Comparison of ENCODE assay signal across 1 cellular context in the genomic region with DNA sequence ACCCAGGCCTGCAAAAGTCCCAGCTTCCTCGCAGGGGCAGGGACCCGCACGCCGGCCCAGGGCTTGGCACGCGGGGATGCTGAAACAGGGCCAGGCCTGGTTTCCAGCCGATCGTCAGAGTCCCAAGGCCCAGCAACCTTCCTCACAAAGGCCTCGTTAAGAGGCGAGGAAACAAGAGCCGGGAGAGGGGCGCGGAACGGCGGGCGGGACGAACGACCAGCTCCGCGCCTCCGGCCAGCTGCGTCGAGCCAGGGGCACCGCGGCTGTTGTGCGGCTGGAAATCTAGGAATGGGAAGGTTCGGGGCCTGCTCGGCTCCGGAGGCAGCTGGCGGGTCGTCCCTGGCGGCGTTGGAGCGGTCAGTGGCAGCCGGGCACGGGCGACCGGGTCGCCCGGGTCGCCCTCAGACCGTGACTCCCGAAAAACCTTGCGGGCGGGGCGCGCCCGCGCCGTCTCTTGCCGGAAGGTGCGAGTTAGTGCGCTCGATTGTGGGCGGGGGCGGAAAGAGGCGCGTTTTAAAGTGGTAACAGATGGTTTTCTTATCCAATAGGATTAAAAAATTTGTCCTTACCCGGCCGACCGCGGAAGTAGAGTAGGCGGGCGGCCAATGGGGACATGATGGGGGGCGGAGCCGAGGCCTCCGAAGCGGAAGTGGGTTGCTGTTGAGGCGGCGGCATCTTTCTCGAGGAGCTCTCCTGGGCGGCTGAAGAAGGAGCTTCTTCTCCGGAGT.
TF ChIP-seq lines count a peak whose summit lies in the region.

A gene with protein sequence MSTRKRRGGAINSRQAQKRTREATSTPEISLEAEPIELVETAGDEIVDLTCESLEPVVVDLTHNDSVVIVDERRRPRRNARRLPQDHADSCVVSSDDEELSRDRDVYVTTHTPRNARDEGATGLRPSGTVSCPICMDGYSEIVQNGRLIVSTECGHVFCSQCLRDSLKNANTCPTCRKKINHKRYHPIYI (plus strand): TSS at position 643 of the 728 bp plus-strand sequence. CDS start 21,388 bp downstream, outside the sequence.

TF ChIP-seq in HepG2, 621 proteins besides CTCF, POLR2A, EP300 and RAD21 (continued from another document and continues in another):
- TF ChIP-seq, protein P1, sequence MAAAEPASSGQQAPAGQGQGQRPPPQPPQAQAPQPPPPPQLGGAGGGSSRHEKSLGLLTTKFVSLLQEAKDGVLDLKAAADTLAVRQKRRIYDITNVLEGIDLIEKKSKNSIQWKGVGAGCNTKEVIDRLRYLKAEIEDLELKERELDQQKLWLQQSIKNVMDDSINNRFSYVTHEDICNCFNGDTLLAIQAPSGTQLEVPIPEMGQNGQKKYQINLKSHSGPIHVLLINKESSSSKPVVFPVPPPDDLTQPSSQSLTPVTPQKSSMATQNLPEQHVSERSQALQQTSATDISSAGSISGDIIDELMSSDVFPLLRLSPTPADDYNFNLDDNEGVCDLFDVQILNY (CRISPR knock-in tag; conservative IDR thresholded peaks at IDR 0.05) = peak; percentile 42; the same call in 1 of the 2 replicates
- peak; percentile 60 for TF ChIP-seq HIVEP1 (CRISPR knock-in tag; IDR thresholded peaks at IDR 0.05)
- no peak for TF ChIP-seq HHEX (CRISPR knock-in tag; IDR thresholded peaks at IDR 0.05)
- TF ChIP-seq ARID2 (CRISPR knock-in tag; IDR thresholded peaks at IDR 0.05; ENCODE audit: borderline replicate concordance) = peak; percentile 59; the same call in 1 of the 2 replicates
- TF ChIP-seq ZNF766 (CRISPR knock-in tag; IDR thresholded peaks at IDR 0.05; ENCODE audit: borderline replicate concordance) = peak; percentile 91; the same call in 1 of the 2 replicates
- TF ChIP-seq, protein P2, sequence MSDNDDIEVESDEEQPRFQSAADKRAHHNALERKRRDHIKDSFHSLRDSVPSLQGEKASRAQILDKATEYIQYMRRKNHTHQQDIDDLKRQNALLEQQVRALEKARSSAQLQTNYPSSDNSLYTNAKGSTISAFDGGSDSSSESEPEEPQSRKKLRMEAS (IDR thresholded peaks at IDR 0.05) = peak; percentile 90
- TF ChIP-seq, protein P3, sequence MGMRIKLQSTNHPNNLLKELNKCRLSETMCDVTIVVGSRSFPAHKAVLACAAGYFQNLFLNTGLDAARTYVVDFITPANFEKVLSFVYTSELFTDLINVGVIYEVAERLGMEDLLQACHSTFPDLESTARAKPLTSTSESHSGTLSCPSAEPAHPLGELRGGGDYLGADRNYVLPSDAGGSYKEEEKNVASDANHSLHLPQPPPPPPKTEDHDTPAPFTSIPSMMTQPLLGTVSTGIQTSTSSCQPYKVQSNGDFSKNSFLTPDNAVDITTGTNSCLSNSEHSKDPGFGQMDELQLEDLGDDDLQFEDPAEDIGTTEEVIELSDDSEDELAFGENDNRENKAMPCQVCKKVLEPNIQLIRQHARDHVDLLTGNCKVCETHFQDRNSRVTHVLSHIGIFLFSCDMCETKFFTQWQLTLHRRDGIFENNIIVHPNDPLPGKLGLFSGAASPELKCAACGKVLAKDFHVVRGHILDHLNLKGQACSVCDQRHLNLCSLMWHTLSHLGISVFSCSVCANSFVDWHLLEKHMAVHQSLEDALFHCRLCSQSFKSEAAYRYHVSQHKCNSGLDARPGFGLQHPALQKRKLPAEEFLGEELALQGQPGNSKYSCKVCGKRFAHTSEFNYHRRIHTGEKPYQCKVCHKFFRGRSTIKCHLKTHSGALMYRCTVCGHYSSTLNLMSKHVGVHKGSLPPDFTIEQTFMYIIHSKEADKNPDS (CRISPR knock-in tag; IDR thresholded peaks at IDR 0.05) = 0 out of 2 replicates have a peak, but pooled peaks have one; percentile 76
- peak; percentile 97 for TF ChIP-seq ZNF44 (CRISPR knock-in tag; IDR thresholded peaks at IDR 0.05)
- peak; percentile 80 for TF ChIP-seq SP4 (CRISPR knock-in tag; IDR thresholded peaks at IDR 0.05)
- TF ChIP-seq ZNF577 (CRISPR knock-in tag; IDR thresholded peaks at IDR 0.05; ENCODE audit: borderline replicate concordance, low read depth) = no peak
- no peak for TF ChIP-seq SRSF4 (IDR thresholded peaks at IDR 0.05; ENCODE audit: low read depth, low read length, poor library complexity, severe bottlenecking)
- peak; percentile 73 for TF ChIP-seq MYC (CRISPR knock-in tag; IDR thresholded peaks at IDR 0.05; ENCODE audit: borderline replicate concordance)
- no peak for TF ChIP-seq IKZF1 (IDR thresholded peaks at IDR 0.05)
- peak; percentile 64; the same call in 1 of the 2 replicates for TF ChIP-seq BORCS8-MEF2B (CRISPR knock-in tag; IDR thresholded peaks at IDR 0.05)
- TF ChIP-seq, protein P4, sequence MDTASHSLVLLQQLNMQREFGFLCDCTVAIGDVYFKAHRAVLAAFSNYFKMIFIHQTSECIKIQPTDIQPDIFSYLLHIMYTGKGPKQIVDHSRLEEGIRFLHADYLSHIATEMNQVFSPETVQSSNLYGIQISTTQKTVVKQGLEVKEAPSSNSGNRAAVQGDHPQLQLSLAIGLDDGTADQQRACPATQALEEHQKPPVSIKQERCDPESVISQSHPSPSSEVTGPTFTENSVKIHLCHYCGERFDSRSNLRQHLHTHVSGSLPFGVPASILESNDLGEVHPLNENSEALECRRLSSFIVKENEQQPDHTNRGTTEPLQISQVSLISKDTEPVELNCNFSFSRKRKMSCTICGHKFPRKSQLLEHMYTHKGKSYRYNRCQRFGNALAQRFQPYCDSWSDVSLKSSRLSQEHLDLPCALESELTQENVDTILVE (CRISPR knock-in tag; IDR thresholded peaks at IDR 0.05) = peak; percentile 70; the same call in 1 of the 2 replicates
- no peak for TF ChIP-seq ZNF841 (CRISPR knock-in tag; IDR thresholded peaks at IDR 0.05; ENCODE audit: borderline replicate concordance)
- TF ChIP-seq ONECUT2 (CRISPR knock-in tag; IDR thresholded peaks at IDR 0.05) = peak; percentile 59; the same call in 1 of the 2 replicates
- no peak for TF ChIP-seq DR1 (CRISPR knock-in tag; IDR thresholded peaks at IDR 0.05)
- TF ChIP-seq ZBTB7B (CRISPR knock-in tag; IDR thresholded peaks at IDR 0.05) = peak; percentile 46; the same call in 1 of the 2 replicates
- TF ChIP-seq, protein P5, sequence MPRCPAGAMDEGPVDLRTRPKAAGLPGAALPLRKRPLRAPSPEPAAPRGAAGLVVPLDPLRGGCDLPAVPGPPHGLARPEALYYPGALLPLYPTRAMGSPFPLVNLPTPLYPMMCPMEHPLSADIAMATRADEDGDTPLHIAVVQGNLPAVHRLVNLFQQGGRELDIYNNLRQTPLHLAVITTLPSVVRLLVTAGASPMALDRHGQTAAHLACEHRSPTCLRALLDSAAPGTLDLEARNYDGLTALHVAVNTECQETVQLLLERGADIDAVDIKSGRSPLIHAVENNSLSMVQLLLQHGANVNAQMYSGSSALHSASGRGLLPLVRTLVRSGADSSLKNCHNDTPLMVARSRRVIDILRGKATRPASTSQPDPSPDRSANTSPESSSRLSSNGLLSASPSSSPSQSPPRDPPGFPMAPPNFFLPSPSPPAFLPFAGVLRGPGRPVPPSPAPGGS (CRISPR knock-in tag; IDR thresholded peaks at IDR 0.05) = peak; percentile 84; the same call in 1 of the 2 replicates
- TF ChIP-seq, protein P6, sequence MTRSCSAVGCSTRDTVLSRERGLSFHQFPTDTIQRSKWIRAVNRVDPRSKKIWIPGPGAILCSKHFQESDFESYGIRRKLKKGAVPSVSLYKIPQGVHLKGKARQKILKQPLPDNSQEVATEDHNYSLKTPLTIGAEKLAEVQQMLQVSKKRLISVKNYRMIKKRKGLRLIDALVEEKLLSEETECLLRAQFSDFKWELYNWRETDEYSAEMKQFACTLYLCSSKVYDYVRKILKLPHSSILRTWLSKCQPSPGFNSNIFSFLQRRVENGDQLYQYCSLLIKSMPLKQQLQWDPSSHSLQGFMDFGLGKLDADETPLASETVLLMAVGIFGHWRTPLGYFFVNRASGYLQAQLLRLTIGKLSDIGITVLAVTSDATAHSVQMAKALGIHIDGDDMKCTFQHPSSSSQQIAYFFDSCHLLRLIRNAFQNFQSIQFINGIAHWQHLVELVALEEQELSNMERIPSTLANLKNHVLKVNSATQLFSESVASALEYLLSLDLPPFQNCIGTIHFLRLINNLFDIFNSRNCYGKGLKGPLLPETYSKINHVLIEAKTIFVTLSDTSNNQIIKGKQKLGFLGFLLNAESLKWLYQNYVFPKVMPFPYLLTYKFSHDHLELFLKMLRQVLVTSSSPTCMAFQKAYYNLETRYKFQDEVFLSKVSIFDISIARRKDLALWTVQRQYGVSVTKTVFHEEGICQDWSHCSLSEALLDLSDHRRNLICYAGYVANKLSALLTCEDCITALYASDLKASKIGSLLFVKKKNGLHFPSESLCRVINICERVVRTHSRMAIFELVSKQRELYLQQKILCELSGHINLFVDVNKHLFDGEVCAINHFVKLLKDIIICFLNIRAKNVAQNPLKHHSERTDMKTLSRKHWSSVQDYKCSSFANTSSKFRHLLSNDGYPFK (CRISPR knock-in tag; IDR thresholded peaks at IDR 0.05; ENCODE audit: borderline replicate concordance) = peak; percentile 33; the same call in 1 of the 2 replicates
- no peak for TF ChIP-seq MEIS1 (CRISPR knock-in tag; IDR thresholded peaks at IDR 0.05; ENCODE audit: borderline replicate concordance)
- TF ChIP-seq, protein P7, sequence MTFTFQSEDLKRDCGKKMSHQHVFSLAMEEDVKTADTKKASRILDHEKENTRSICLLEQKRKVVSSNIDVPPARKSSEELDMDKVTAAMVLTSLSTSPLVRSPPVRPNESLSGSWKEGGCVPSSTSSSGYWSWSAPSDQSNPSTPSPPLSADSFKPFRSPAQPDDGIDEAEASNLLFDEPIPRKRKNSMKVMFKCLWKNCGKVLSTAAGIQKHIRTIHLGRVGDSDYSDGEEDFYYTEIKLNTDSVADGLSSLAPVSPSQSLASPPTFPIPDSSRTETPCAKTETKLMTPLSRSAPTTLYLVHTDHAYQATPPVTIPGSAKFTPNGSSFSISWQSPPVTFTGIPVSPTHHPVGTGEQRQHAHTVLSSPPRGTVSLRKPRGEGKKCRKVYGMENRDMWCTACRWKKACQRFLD (CRISPR knock-in tag; IDR thresholded peaks at IDR 0.05; ENCODE audit: borderline replicate concordance) = peak; percentile 39; the same call in 1 of the 2 replicates
- TF ChIP-seq SIN3A (IDR thresholded peaks at IDR 0.05; ENCODE audit: borderline replicate concordance, low read depth, low read length) = peak; percentile 76; the same call in 1 of the 2 replicates
- peak; percentile 94; the same call in 1 of the 2 replicates for TF ChIP-seq ZNF678 (CRISPR knock-in tag; IDR thresholded peaks at IDR 0.05)
- peak; percentile 77 for TF ChIP-seq POLR2G (IDR thresholded peaks at IDR 0.05; ENCODE audit: low read depth, low read length)
- TF ChIP-seq ZNF605 (CRISPR knock-in tag; IDR thresholded peaks at IDR 0.05) = peak; percentile 17; the same call in 1 of the 2 replicates
- peak; percentile 68; the same call in 1 of the 2 replicates for TF ChIP-seq IRX3 (CRISPR knock-in tag; IDR thresholded peaks at IDR 0.05; ENCODE audit: borderline replicate concordance, low read depth)
- TF ChIP-seq ZNF724P (CRISPR knock-in tag; IDR thresholded peaks at IDR 0.05; ENCODE audit: borderline replicate concordance) = 0 out of 2 replicates have a peak, but pooled peaks have one; percentile 6
- TF ChIP-seq, protein P8, sequence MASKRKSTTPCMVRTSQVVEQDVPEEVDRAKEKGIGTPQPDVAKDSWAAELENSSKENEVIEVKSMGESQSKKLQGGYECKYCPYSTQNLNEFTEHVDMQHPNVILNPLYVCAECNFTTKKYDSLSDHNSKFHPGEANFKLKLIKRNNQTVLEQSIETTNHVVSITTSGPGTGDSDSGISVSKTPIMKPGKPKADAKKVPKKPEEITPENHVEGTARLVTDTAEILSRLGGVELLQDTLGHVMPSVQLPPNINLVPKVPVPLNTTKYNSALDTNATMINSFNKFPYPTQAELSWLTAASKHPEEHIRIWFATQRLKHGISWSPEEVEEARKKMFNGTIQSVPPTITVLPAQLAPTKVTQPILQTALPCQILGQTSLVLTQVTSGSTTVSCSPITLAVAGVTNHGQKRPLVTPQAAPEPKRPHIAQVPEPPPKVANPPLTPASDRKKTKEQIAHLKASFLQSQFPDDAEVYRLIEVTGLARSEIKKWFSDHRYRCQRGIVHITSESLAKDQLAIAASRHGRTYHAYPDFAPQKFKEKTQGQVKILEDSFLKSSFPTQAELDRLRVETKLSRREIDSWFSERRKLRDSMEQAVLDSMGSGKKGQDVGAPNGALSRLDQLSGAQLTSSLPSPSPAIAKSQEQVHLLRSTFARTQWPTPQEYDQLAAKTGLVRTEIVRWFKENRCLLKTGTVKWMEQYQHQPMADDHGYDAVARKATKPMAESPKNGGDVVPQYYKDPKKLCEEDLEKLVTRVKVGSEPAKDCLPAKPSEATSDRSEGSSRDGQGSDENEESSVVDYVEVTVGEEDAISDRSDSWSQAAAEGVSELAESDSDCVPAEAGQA (IDR thresholded peaks at IDR 0.05; ENCODE audit: low read depth) = peak; percentile 55; the same call in 1 of the 2 replicates
- TF ChIP-seq, protein P8 (CRISPR knock-in tag; IDR thresholded peaks at IDR 0.05; ENCODE audit: borderline replicate concordance) = no peak; the same call in 1 of the 2 replicates
- 0 out of 2 replicates have a peak, but pooled peaks have one; percentile 60 for TF ChIP-seq ZNF180 (CRISPR knock-in tag; IDR thresholded peaks at IDR 0.05; ENCODE audit: borderline replicate concordance, low read depth)
- TF ChIP-seq, protein P9, sequence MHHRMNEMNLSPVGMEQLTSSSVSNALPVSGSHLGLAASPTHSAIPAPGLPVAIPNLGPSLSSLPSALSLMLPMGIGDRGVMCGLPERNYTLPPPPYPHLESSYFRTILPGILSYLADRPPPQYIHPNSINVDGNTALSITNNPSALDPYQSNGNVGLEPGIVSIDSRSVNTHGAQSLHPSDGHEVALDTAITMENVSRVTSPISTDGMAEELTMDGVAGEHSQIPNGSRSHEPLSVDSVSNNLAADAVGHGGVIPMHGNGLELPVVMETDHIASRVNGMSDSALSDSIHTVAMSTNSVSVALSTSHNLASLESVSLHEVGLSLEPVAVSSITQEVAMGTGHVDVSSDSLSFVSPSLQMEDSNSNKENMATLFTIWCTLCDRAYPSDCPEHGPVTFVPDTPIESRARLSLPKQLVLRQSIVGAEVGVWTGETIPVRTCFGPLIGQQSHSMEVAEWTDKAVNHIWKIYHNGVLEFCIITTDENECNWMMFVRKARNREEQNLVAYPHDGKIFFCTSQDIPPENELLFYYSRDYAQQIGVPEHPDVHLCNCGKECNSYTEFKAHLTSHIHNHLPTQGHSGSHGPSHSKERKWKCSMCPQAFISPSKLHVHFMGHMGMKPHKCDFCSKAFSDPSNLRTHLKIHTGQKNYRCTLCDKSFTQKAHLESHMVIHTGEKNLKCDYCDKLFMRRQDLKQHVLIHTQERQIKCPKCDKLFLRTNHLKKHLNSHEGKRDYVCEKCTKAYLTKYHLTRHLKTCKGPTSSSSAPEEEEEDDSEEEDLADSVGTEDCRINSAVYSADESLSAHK (CRISPR knock-in tag; IDR thresholded peaks at IDR 0.05; ENCODE audit: borderline replicate concordance) = no peak
